Comparison of ENCODE assay signal across 8 cellular contexts in the genomic region with DNA sequence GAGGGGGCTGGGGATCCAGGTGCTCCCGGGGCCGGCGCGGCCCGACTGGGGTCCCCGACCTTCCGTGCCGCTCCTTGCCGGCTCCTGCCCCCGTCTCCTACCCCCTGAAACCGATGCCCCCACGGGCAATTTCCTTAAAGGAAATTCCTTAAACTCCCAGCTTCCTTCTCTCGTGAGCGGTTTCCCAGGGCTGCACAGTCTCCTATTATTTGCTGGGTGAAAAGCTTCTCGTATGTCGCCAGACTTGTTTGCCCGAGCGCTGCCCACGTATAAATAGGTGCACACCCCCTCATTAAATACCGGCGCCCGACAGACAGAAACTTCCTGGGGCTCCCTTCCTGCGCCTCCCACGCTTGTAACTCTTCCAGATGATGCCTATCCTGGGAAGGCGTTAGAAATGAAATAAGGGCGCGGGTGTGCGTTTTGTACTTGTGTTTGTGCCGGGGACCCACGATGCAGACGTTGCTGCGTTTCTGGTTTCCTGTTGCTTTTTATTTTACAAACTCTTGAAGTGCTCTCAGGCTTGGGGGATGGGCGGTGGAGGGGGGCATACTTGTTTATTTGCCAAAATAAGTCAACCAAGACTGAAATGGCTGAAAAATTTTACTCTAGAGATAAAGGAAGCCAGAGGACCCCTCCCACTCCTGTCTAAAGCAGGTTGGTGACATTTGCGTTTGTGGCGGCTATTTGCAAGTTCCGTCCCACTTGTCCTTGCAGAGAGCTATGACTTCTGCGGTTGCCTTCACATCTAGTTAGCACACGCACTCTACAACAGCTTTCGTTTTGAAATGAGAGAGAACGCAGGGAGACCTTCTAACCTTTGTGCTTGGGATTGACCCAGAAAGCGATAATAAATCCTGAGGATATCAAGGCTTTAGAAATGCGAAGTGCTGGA. TPM values are rescaled to one million over a fixed set of nuclear protein-coding genes. Genes with fewer than 3 reads are reported as not detected.
A peak's percentile ranks its signal among the peaks of the same experiment; 100 is the strongest.
DNase-seq lines count a peak whose midpoint lies in the region; ATAC-seq and TF ChIP-seq lines count a peak whose summit lies in the region.

No MANE protein-coding gene starts in this region.

- H3K4me3 ChIP-seq in osteoblast (ENCODE audit: insufficient read depth, low read length), result peak overlapping the region; percentile 80

- peak; percentile 53 for DNase-seq in Caki2 (ENCODE audit: low read depth)
- peak; percentile 84 for DNase-seq in NCI-H69 (lab: John Stamatoyannopoulos, UW)
- DNase-seq in activated gamma-delta T cell treated with anti-CD3 and anti-CD28 coated beads, Interleukin-2, amount 50 U/mL, for 16 hours (ENCODE audit: low read depth), result peak; percentile 28
- DNase-seq in globus pallidus (ENCODE audit: low spot score), result peak; percentile 74
- peak; percentile 95 for DNase-seq in osteoblast (ENCODE audit: insufficient read length, low spot score, missing footprints)
- DNase-seq in NCI-H1436 treated with DMSO at 0.1 percent for 48 hours (lab: John Stamatoyannopoulos, UW), result no peak
- no peak for DNase-seq in ureter (ENCODE audit: low spot score)

- H3K27ac ChIP-seq in osteoblast (ENCODE audit: low read depth, low read length), result no peak overlapping the region

- H3K9me3 ChIP-seq in osteoblast (ENCODE audit: low read depth, low read length), result no peaks in the 10 kb centered on the region

- H3K4me1 ChIP-seq in osteoblast (ENCODE audit: insufficient read depth, low read length), result peaks cover 16% of the 10 kb centered on the region

- H2AFZ ChIP-seq in osteoblast (ENCODE audit: low read length), result peak overlapping the region; percentile 72

- no peaks in the 10 kb centered on the region for H3K27me3 ChIP-seq in osteoblast (ENCODE audit: insufficient read depth, low read length)

- peaks cover 6% of the 10 kb centered on the region for H3K79me2 ChIP-seq in osteoblast (ENCODE audit: insufficient read depth, low read length)

- no peak for TF ChIP-seq CTCF in osteoblast (IDR thresholded peaks at IDR 0.05; ENCODE audit: extremely low read depth, low read depth, low read length)

- H3K4me2 ChIP-seq in osteoblast (ENCODE audit: insufficient read depth, low read length), result peak overlapping the region; percentile 96

- H4K20me1 ChIP-seq in osteoblast (ENCODE audit: insufficient read depth, low read length), result no peaks in the 10 kb centered on the region

- H3K36me3 ChIP-seq in osteoblast (ENCODE audit: insufficient read depth, low read length), result no peaks in the 10 kb centered on the region

- ATAC-seq in GM21825 (IDR thresholded peaks at IDR 0.05; ENCODE audit: unreplicated experiment), result peak; percentile 38

- in situ Hi-C loops in Caki2 (cut with HindIII; ENCODE audit: low pct_unique_long_range_greater_than_20kb, low sequenced_read_pairs), result no loop called here

RNA-seq across cellular contexts. Expression of a gene that starts 1.0 kb away (rescaled TPM):
- total RNA-seq in Caki2 (2014; rRNA removed; shearing (Covaris generic); ENCODE audit: low replicate concordance), result 56.1 and 67.4 TPM in 2 replicates
- 19.4 and 21.0 TPM in 2 replicates for total RNA-seq in osteoblast
- total RNA-seq in ureter, result 77.4 TPM

RNA-seq across cellular contexts. Expression of a gene that starts 59.6 kb away (rescaled TPM):
- total RNA-seq in Caki2 (2014; rRNA removed; shearing (Covaris generic); ENCODE audit: low replicate concordance), result 37.8 and 42.2 TPM in 2 replicates
- total RNA-seq in osteoblast, result 19.2 and 20.6 TPM in 2 replicates
- 59.7 TPM for total RNA-seq in ureter

Comparison
In these comparisons a context has a peak if more than half of its experiments do, and no peak if none do; other contexts are left out.
1. DNase-seq: peak in Caki2 (single experiment), NCI-H69 (single experiment), activated gamma-delta T cell treated with anti-CD3 and anti-CD28 coated beads, Interleukin-2, amount 50 U/mL, for 16 hours (single experiment), globus pallidus (single experiment) and osteoblast (single experiment); none in NCI-H1436 treated with DMSO at 0.1 percent for 48 hours (single experiment) and ureter (single experiment).